9 cellular contexts compared by ENCODE assay signal in genomic region chrX:18899796-18900380, GRCh38.
DNase-seq lines count a peak whose midpoint lies in the region; ATAC-seq and TF ChIP-seq lines count a peak whose summit lies in the region.
"Had no signal": no experiment of that assay in that cellular context is flagged by ENCODE, and none has a peak within 500 bp of the region (broad histone marks: within the 10 kb centered on the region; RNA-seq: fewer than 3 reads in every experiment).

No MANE protein-coding gene starts in this region.

- H3K27me3 Mint-ChIP-seq in activated naive CD4-positive, alpha-beta T cell treated with anti-CD3 and anti-CD28 coated beads for 36 hours (ENCODE audit: low read depth), result no peaks in the 10 kb centered on the region
- H3K27me3 Mint-ChIP-seq: CD4-positive, alpha-beta memory T cell had no signal

- H3K79me2 ChIP-seq in fibroblast of lung (ENCODE audit: control insufficient read depth, insufficient read depth, low read length), result no peaks in the 10 kb centered on the region

- H3K4me1 ChIP-seq in fibroblast of lung (ENCODE audit: control insufficient read depth, extremely low read depth, insufficient read depth, low read length) (peaks cover 4% of the 10 kb centered on the region), skeletal muscle tissue (ENCODE audit: control insufficient read depth in 3 of 3, insufficient read depth in 3 of 3, low read length in 3 of 3) (peaks cover 9 to 14% (median 10%) of the 10 kb centered on the region in 3 donors)

- no peak overlapping the region for H3K27ac ChIP-seq in fibroblast of lung (ENCODE audit: insufficient read depth, low read length)
- peak overlapping the region; percentile 40 for H3K27ac ChIP-seq in skeletal muscle tissue (ENCODE audit: low read depth, low read length)

- H3K9me3 ChIP-seq in fibroblast of lung (ENCODE audit: control insufficient read depth, insufficient read depth, low read depth, low read length) (no peaks in the 10 kb centered on the region), skeletal muscle tissue (ENCODE audit: control insufficient read depth in 3 of 3, low read length in 3 of 3) (no peaks in the 10 kb centered on the region)

- H3K9me3 Mint-ChIP-seq in activated naive CD4-positive, alpha-beta T cell treated with anti-CD3 and anti-CD28 coated beads for 36 hours, result no peaks in the 10 kb centered on the region
- H3K9me3 Mint-ChIP-seq: CD4-positive, alpha-beta memory T cell had no signal

- H3K36me3 ChIP-seq in fibroblast of lung (ENCODE audit: control insufficient read depth, insufficient read depth, low read length), result no peaks in the 10 kb centered on the region
- peaks cover 0 to 10% (median 8%) of the 10 kb centered on the region in 3 donors for H3K36me3 ChIP-seq in skeletal muscle tissue (ENCODE audit: control insufficient read depth in 3 of 3, insufficient read depth in 3 of 3, low read length in 3 of 3)

- DNase-seq in activated naive CD4-positive, alpha-beta T cell treated with anti-CD3 and anti-CD28 coated beads for 36 hours, result peak; percentile 26
- no peak for DNase-seq in activated naive CD4-positive, alpha-beta T cell treated with anti-CD3 and anti-CD28 coated beads, Interleukin-2, amount 50 U/mL, for 16 hours
- DNase-seq in NCI-H524 treated with DMSO at 0.1 percent for 48 hours (lab: John Stamatoyannopoulos, UW) (peak; percentile 21), fibroblast of lung (ENCODE audit: low read depth in 2 of 2) (peak; percentile 3 to 23)
- DNase-seq: CD4-positive, alpha-beta memory T cell had no signal

- no peak overlapping the region for H3K4me2 ChIP-seq in fibroblast of lung (ENCODE audit: extremely low read depth, insufficient read depth, low read length)

- H3K4me3 ChIP-seq in fibroblast of lung (replicated peaks in 1 of 4; ENCODE audit: control extremely low read depth in 1 of 4, insufficient read depth in 1 of 4, low read depth in 3 of 4, low read length in 4 of 4), result no peak overlapping the region
- H3K4me3 ChIP-seq in skeletal muscle tissue (ENCODE audit: low read length in 3 of 3), result no peak overlapping the region

- CTCF ChIA-PET in activated naive CD4-positive, alpha-beta T cell treated with anti-CD3 and anti-CD28 coated beads for 36 hours (lab: Charles Lee), result no interaction called here

- H3K4me1 Mint-ChIP-seq in activated naive CD4-positive, alpha-beta T cell treated with anti-CD3 and anti-CD28 coated beads for 36 hours (ENCODE audit: low read depth), result peaks cover 3% of the 10 kb centered on the region
- H3K4me1 Mint-ChIP-seq: CD4-positive, alpha-beta memory T cell had no signal

- no peak overlapping the region for H3K4me3 Mint-ChIP-seq in activated naive CD4-positive, alpha-beta T cell treated with anti-CD3 and anti-CD28 coated beads for 36 hours
- H3K4me3 Mint-ChIP-seq: CD4-positive, alpha-beta memory T cell had no signal

- no peaks in the 10 kb centered on the region for H3K36me3 Mint-ChIP-seq in activated naive CD4-positive, alpha-beta T cell treated with anti-CD3 and anti-CD28 coated beads for 36 hours (ENCODE audit: low read depth)

- no peak for ATAC-seq in HG02678 (IDR thresholded peaks at IDR 0.05; ENCODE audit: unreplicated experiment)
- no peak for ATAC-seq in GM21619 (IDR thresholded peaks at IDR 0.05; ENCODE audit: unreplicated experiment)
- ATAC-seq in GM19455 (IDR thresholded peaks at IDR 0.05; ENCODE audit: unreplicated experiment), result no peak

- no peak overlapping the region for H3K9ac ChIP-seq in fibroblast of lung (ENCODE audit: insufficient read depth, low read length)
- H3K9ac ChIP-seq in skeletal muscle tissue (ENCODE audit: low read depth in 1 of 3, low read length in 3 of 3), result no peak overlapping the region

- H3K27ac Mint-ChIP-seq in activated naive CD4-positive, alpha-beta T cell treated with anti-CD3 and anti-CD28 coated beads for 36 hours, result no peak overlapping the region

- H2AFZ ChIP-seq in fibroblast of lung (ENCODE audit: low read length), result no peak overlapping the region

- no peaks in the 10 kb centered on the region for H4K20me1 ChIP-seq in fibroblast of lung (ENCODE audit: control insufficient read depth, extremely low read depth, insufficient read depth, low read length)

- H3K27me3 ChIP-seq in fibroblast of lung (ENCODE audit: control insufficient read depth, insufficient read depth, low read length) (no peaks in the 10 kb centered on the region), skeletal muscle tissue (ENCODE audit: control insufficient read depth in 3 of 3, insufficient read depth in 3 of 3, low read length in 3 of 3) (no peaks in the 10 kb centered on the region)

- peak; percentile 6 to 34 for TF ChIP-seq CTCF in fibroblast of lung (conservative IDR thresholded peaks at IDR 0.05 in 1 of 2, IDR thresholded peaks at IDR 0.05 in 1 of 2; ENCODE audit: low read depth in 1 of 2, low read length in 2 of 2)

- intact Hi-C loops in activated naive CD4-positive, alpha-beta T cell treated with anti-CD3 and anti-CD28 coated beads for 36 hours (cut with micrococcal nuclease), result loop anchor here (5.0 kb wide), 1 partner anchor 508 kb away; no protein-coding TSS in a partner anchor
